Comparison of ENCODE assay signal across 8 cellular contexts in the genomic region with DNA sequence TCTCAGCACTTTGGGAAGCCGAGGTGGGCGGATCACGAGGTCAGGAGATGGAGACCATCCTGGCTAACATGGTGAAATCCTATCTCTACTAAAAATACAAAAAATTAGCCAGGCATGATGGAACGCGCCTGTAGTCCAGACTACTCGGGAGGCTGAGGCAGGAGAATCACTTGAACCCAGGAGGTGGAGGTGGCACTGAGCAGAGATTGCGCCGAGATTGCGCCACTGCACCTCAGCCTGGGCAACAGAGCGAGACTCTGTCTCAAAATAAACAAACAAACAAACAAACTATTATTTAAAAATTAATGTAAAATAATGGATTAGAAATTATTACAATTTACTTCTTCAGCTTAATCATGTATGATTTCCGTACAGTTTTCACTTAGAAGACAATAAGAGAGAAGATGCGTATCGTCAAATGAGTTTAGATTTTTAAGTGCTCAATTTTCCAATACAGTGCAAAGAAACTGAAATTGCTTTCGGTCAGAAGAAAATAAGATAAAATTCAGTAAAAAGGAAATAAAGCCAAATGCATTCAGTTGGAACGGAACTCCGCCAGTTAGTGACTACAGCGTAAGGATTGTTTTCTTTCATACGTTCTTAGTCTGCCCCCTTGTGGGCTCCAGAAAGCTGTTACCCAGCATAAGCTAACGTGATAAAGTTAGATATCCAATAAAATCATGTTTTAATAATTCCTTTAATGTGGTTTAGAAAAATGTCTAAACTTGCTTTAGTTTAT. TPM values are rescaled to one million over a fixed set of nuclear protein-coding genes. Genes with fewer than 3 reads are reported as not detected.
DNase-seq lines count a peak whose midpoint lies in the region; ATAC-seq, FAIRE-seq and TF ChIP-seq lines count a peak whose summit lies in the region.

No MANE protein-coding gene starts in this region.

- no peak overlapping the region for H3K27ac ChIP-seq in colonic mucosa
- H3K27ac ChIP-seq in HepG2 (ENCODE audit: extremely low read length, insufficient read depth, low read length): no peak overlapping the region
- H3K27ac ChIP-seq in stomach: no peak overlapping the region

- no peaks in the 10 kb centered on the region for H4K20me1 ChIP-seq in HepG2 (ENCODE audit: insufficient read depth, low read length)

- CTCF ChIA-PET in HepG2 (lab: Yijun Ruan, JAX; ENCODE audit: low intra/inter-chr PET ratio, low total read pairs): interaction anchor here (1.1 to 3.6 kb wide), 5 partner anchors 178 to 670 kb away, joined by 3 to 34 read pairs (median 4); no protein-coding TSS in a partner anchor

- peak; percentile 85 for DNase-seq in SIG-M5 treated with dmso at 0.1 percent for 504 hours (lab: John Stamatoyannopoulos, UW; ENCODE audit: unreplicated experiment)
- no peak for DNase-seq in SIG-M5 (lab: John Stamatoyannopoulos, UW)
- peak; percentile 80 for DNase-seq in LoVo (ENCODE audit: low spot score)
- DNase-seq in RPMI8226: peak; percentile 82
- DNase-seq in colonic mucosa: peak; percentile 62
- peak; percentile 77 for DNase-seq in HepG2 (ENCODE audit: low spot score)
- peak; percentile 61 for DNase-seq in stomach

- no peaks in the 10 kb centered on the region for H3K36me3 ChIP-seq in colonic mucosa
- no peaks in the 10 kb centered on the region for H3K36me3 ChIP-seq in HepG2 (replicated peaks in 1 of 2; ENCODE audit: control insufficient read depth in 1 of 2, insufficient read depth in 2 of 2, low read length in 2 of 2)
- H3K36me3 ChIP-seq in stomach: no peaks in the 10 kb centered on the region

- peak overlapping the region; percentile 61 for H3K4me2 ChIP-seq in HepG2 (ENCODE audit: low read depth, low read length)

- ATAC-seq in GM21619 (IDR thresholded peaks at IDR 0.05; ENCODE audit: unreplicated experiment) (peak; percentile 82), HepG2 (peak; percentile 90)

- peak; percentile 80 for FAIRE-seq in HepG2 (lab: Jason Lieb, UNC)

- H3K9ac ChIP-seq in colonic mucosa (ENCODE audit: low read depth in 2 of 2, low read length in 2 of 2) (no peak overlapping the region), HepG2 (ENCODE audit: insufficient read depth, low read depth, low read length) (no peak overlapping the region)

- TF ChIP-seq POLR2A in HepG2 (IDR thresholded peaks at IDR 0.05; ENCODE audit: insufficient read depth in 1 of 2, low read depth in 2 of 2, low read length in 2 of 2) (no peak), stomach (IDR thresholded peaks at IDR 0.05) (no peak)

- in situ Hi-C loops in HepG2 (cut with HindIII; ENCODE audit: extremely low pct_ligation_motif_present, low pct_unique_long_range_greater_than_20kb): loop anchor here (10.0 kb wide), 1 partner anchor 374 kb away; a partner anchor contains a TSS

- TF ChIP-seq CTCF in colonic mucosa (IDR thresholded peaks at IDR 0.05) (peak; percentile 70), HepG2 (CRISPR knock-in tag; IDR thresholded peaks at IDR 0.05) (peak; percentile 83), stomach (IDR thresholded peaks at IDR 0.05) (peak in 5 of 7 experiments; percentile 63 to 75 (median 70))

- H3K79me2 ChIP-seq in HepG2 (ENCODE audit: insufficient read depth, low read length): no peaks in the 10 kb centered on the region

- TF ChIP-seq EP300 in HepG2 (IDR thresholded peaks at IDR 0.05; ENCODE audit: low read depth in 2 of 2, low read length in 2 of 2): no peak
- TF ChIP-seq EP300 in HepG2 (CRISPR knock-in tag; IDR thresholded peaks at IDR 0.05; ENCODE audit: borderline replicate concordance): no peak
- no peak for TF ChIP-seq EP300 in stomach (IDR thresholded peaks at IDR 0.05)

- POLR2A ChIA-PET in HepG2 (lab: Yijun Ruan, JAX): no interaction called here

- H3K4me3 ChIP-seq in colonic mucosa: no peak overlapping the region
- H3K4me3 ChIP-seq in HepG2 (replicated peaks in 1 of 3; ENCODE audit: insufficient read depth in 1 of 3, low read depth in 2 of 3, low read length in 3 of 3): no peak overlapping the region; a peak in 1 of 6 replicates
- H3K4me3 ChIP-seq in stomach: peak overlapping the region in 3 of 4 donors; percentile 12 to 23 (median 22)

- H3K9me3 ChIP-seq in colonic mucosa: no peaks in the 10 kb centered on the region
- no peaks in the 10 kb centered on the region for H3K9me3 ChIP-seq in HepG2 (ENCODE audit: low read length)
- H3K9me3 ChIP-seq in stomach: no peaks in the 10 kb centered on the region

- peak; percentile 84 for TF ChIP-seq RAD21 in HepG2 (CRISPR knock-in tag; IDR thresholded peaks at IDR 0.05)

- H3K27me3 ChIP-seq in colonic mucosa (no peaks in the 10 kb centered on the region), HepG2 (ENCODE audit: control insufficient read depth in 1 of 2, insufficient read depth in 2 of 2, low read length in 2 of 2) (no peaks in the 10 kb centered on the region), stomach (no peaks in the 10 kb centered on the region)

- 61% methylated on average over 19 of the region's 19 CpGs for WGBS in HepG2 (ENCODE audit: low lambda C conversion rate)
- WGBS in stomach, 5 donors: 47 to 56% (median 50%) methylated on average over 19 of the region's 19 CpGs

- no peak overlapping the region for H2AFZ ChIP-seq in HepG2 (ENCODE audit: low read length)

- H3K4me1 ChIP-seq in colonic mucosa (no peaks in the 10 kb centered on the region), HepG2 (ENCODE audit: insufficient read depth, low read length) (peaks cover 8% of the 10 kb centered on the region; the same call in 1 of the 2 replicates), stomach (peaks cover 4 to 32% (median 17%) of the 10 kb centered on the region in 4 donors)

- BruUV-seq in HepG2 (replicated peaks; lab: Mats Ljungman, UMichigan): no TSS peak

- intact Hi-C loops in colonic mucosa (cut with DNase I): loop anchor here (2.0 kb wide), 1 partner anchor 400 kb away; no protein-coding TSS in a partner anchor
- intact Hi-C loops in HepG2 (cut with micrococcal nuclease; ENCODE audit: unreplicated experiment): loop anchor here (1.0 to 5.0 kb wide), 5 partner anchors 68 to 611 kb away; no protein-coding TSS in a partner anchor
- intact Hi-C loops in stomach (cut with DNase I; ENCODE audit: low total_unique reads): loop anchor here (10.0 kb wide), 1 partner anchor 374 kb away; a partner anchor contains a TSS

RNA-seq across cellular contexts. Expression of a gene that starts 24.8 kb away (rescaled TPM):
- under 1 TPM in 1 of 2 donors, not detected in 1; 0.15 TPM for total RNA-seq in colonic mucosa
- total RNA-seq in HepG2 (2016; rRNA removed; fragmentation: Illumina TruSeq; extraction: Trizol): 1.2 and 1.5 TPM in 2 replicates
- 0.30 and 0.35 TPM in 2 replicates for total RNA-seq in HepG2 (2016; cell fraction: cytosol; rRNA removed; fragmentation: Illumina TruSeq; extraction: Trizol; ENCODE audit: low read depth)
- 1.1 and 1.3 TPM in 2 replicates for total RNA-seq in HepG2 (2016; cell fraction: insoluble cytoplasmic fraction; rRNA removed; fragmentation: Illumina TruSeq; extraction: Trizol)
- 0.48 and 0.90 TPM in 2 replicates for total RNA-seq in HepG2 (2016; cell fraction: membrane; rRNA removed; fragmentation: Illumina TruSeq; extraction: Trizol)
- 0.68 and 0.72 TPM in 2 replicates for total RNA-seq in HepG2 (2016; cell fraction: nucleus; rRNA removed; fragmentation: Illumina TruSeq; extraction: Trizol)
- 0.71 and 0.87 TPM in 2 replicates for polyA plus RNA-seq in HepG2 (2011; rRNA removed)
- 0.23 and 0.41 TPM in 2 replicates for polyA plus RNA-seq in HepG2 (2011; cell fraction: cytosol; rRNA removed)
- polyA plus RNA-seq in HepG2 (2011; cell fraction: nucleus; rRNA removed): 0.26 and 0.35 TPM in 2 replicates
- 1.1 and 1.3 TPM in 2 replicates for polyA plus RNA-seq in HepG2 (2012)
- polyA plus RNA-seq in HepG2 (2016; cell fraction: cytosol; fragmentation: Illumina TruSeq; extraction: Trizol; ENCODE audit: low read depth): 0.37 and 0.38 TPM in 2 replicates
- 0.87 and 1.2 TPM in 2 replicates for polyA plus RNA-seq in HepG2 (2016; cell fraction: insoluble cytoplasmic fraction; fragmentation: Illumina TruSeq; extraction: Trizol; ENCODE audit: low read depth)
- polyA plus RNA-seq in HepG2 (2016; cell fraction: membrane; fragmentation: Illumina TruSeq; extraction: Trizol; ENCODE audit: low read depth): 0.55 and 0.73 TPM in 2 replicates
- 0.93 and 1.6 TPM in 2 replicates for polyA plus RNA-seq in HepG2 (2016; cell fraction: nucleus; fragmentation: Illumina TruSeq; extraction: Trizol; ENCODE audit: insufficient read depth, low read depth)
- polyA minus RNA-seq in HepG2 (2011; rRNA and poly(A)+ RNA removed; ENCODE audit: low replicate concordance): 0.22 TPM in 1 of 2 replicates, not detected in the other
- not detected in 2 replicates for polyA minus RNA-seq in HepG2 (2011; cell fraction: cytosol; rRNA and poly(A)+ RNA removed)
- polyA minus RNA-seq in HepG2 (2011; cell fraction: nucleus; rRNA and poly(A)+ RNA removed): 0.90 and 0.99 TPM in 2 replicates
- 10 to 100 TPM in 1 of 5 donors, 1 to 10 TPM in 1, not detected in 3; 6.7 to 54.7 TPM for total RNA-seq in stomach
- polyA plus RNA-seq in stomach: 10 to 100 TPM in 1 of 3 donors, 1 to 10 TPM in 1, under 1 TPM in 1; 0.35 to 14.5 (median 9.8) TPM

RNA-seq across cellular contexts. Expression of a gene that starts 34.7 kb away (rescaled TPM):
- total RNA-seq in colonic mucosa (under 1 TPM; 0.05 to 0.42 TPM), HepG2 (2016; rRNA removed; fragmentation: Illumina TruSeq; extraction: Trizol) (not detected in 2 replicates), stomach (under 1 TPM in 2 of 5 donors, not detected in 3; 0.58 to 0.92 TPM)
- total RNA-seq in HepG2 (2016; cell fraction: cytosol; rRNA removed; fragmentation: Illumina TruSeq; extraction: Trizol; ENCODE audit: low read depth): not detected in 2 replicates
- total RNA-seq in HepG2 (2016; cell fraction: insoluble cytoplasmic fraction; rRNA removed; fragmentation: Illumina TruSeq; extraction: Trizol): not detected in 2 replicates
- total RNA-seq in HepG2 (2016; cell fraction: membrane; rRNA removed; fragmentation: Illumina TruSeq; extraction: Trizol): not detected in 2 replicates
- total RNA-seq in HepG2 (2016; cell fraction: nucleus; rRNA removed; fragmentation: Illumina TruSeq; extraction: Trizol): not detected in 2 replicates
- polyA plus RNA-seq in HepG2 (2011; rRNA removed) (0.03 TPM in 1 of 2 replicates, not detected in the other), stomach (under 1 TPM in 1 of 3 donors, not detected in 2; 0.12 TPM)
- not detected in 2 replicates for polyA plus RNA-seq in HepG2 (2011; cell fraction: cytosol; rRNA removed)
- polyA plus RNA-seq in HepG2 (2011; cell fraction: nucleus; rRNA removed): not detected in 2 replicates
- 0.04 TPM in 1 of 2 replicates, not detected in the other for polyA plus RNA-seq in HepG2 (2012)
- polyA plus RNA-seq in HepG2 (2016; cell fraction: cytosol; fragmentation: Illumina TruSeq; extraction: Trizol; ENCODE audit: low read depth): not detected in 2 replicates
- not detected in 2 replicates for polyA plus RNA-seq in HepG2 (2016; cell fraction: insoluble cytoplasmic fraction; fragmentation: Illumina TruSeq; extraction: Trizol; ENCODE audit: low read depth)
- not detected in 2 replicates for polyA plus RNA-seq in HepG2 (2016; cell fraction: membrane; fragmentation: Illumina TruSeq; extraction: Trizol; ENCODE audit: low read depth)
- polyA plus RNA-seq in HepG2 (2016; cell fraction: nucleus; fragmentation: Illumina TruSeq; extraction: Trizol; ENCODE audit: insufficient read depth, low read depth): not detected in 2 replicates
- not detected in 2 replicates for polyA minus RNA-seq in HepG2 (2011; rRNA and poly(A)+ RNA removed; ENCODE audit: low replicate concordance)
- polyA minus RNA-seq in HepG2 (2011; cell fraction: cytosol; rRNA and poly(A)+ RNA removed): not detected in 2 replicates
- not detected in 2 replicates for polyA minus RNA-seq in HepG2 (2011; cell fraction: nucleus; rRNA and poly(A)+ RNA removed)

Comparison
In these comparisons a context has a peak if more than half of its experiments do, and no peak if none do; other contexts are left out.
1. H3K4me3 ChIP-seq: peak in stomach (3 of 4); none in colonic mucosa (single experiment) and HepG2 (0 of 3).
2. Peak in every context shown above with its lines, with median percentiles within 50 percentile points of each other: CTCF ChIP-seq.